In the genomic region with DNA sequence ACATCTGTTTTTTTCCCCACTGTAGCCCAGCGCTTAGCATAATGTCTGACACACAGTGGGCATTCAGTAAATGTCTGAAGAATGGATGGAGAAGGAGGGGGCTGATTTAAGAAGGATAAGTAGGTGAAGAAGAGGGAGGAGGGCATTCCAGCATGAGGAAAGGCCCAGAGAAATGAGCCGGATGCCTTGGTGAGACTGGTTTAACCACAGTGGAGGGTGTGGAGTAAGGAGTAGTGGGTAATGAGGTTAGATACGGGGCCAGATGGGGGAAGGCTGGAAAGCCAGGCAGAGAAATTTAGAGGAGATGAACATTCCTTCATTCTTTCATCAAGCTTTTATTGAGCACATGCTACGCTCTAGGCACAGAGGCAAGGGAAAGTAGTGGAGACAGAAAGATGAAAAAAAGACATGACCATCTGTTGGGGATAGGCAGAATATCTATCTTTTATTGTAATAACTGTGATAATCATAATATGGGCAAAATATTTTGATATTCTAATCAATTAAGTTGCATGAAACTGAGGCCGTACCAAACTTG, we compare ENCODE assay signal across 1 cellular context.
TF ChIP-seq lines count a peak whose summit lies in the region.

No MANE protein-coding gene starts in this region.

TF ChIP-seq in GM23338, 12 proteins besides CTCF, POLR2A, EP300 and RAD21:
- TF ChIP-seq POLR2AphosphoS5 (IDR thresholded peaks at IDR 0.05; ENCODE audit: low read depth) (no peak), EZH2 (IDR thresholded peaks at IDR 0.05; ENCODE audit: low read depth, unreplicated experiment) (no peak), EZH2phosphoT487 (IDR thresholded peaks at IDR 0.05; ENCODE audit: unreplicated experiment) (no peak), ZNF331 (CRISPR knock-in tag; IDR thresholded peaks at IDR 0.05; ENCODE audit: low read depth) (no peak), ZNF114 (CRISPR knock-in tag; IDR thresholded peaks at IDR 0.05) (no peak), NANOG (IDR thresholded peaks at IDR 0.05; ENCODE audit: borderline replicate concordance) (no peak), JUNB (IDR thresholded peaks at IDR 0.05; ENCODE audit: unreplicated experiment) (no peak), STAT1 (IDR thresholded peaks at IDR 0.05; ENCODE audit: unreplicated experiment) (no peak), CREB1 (CRISPR knock-in tag; IDR thresholded peaks at IDR 0.05; ENCODE audit: low read depth) (no peak)
